ENCODE assay signal across 30 cellular contexts in the genomic region with DNA sequence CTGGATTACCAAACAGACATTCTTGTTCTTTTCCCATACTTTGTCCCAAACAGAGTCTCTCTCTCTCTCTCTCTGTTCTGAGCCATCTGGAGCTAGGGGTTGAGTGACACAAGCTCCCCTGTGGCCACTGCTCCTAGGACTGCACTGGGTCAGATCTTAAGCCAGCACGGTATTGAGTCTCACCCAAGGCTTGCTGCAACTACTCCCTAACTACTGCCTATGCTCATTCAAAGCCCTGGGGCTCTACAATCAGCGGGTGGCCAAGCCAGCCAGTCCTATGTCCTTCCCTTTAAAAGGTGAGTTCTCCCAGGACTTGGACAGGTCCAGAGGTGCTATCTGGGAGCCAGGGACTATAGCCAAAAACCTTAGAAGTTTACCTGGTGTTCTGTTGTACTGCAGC.
"Had no signal": no experiment of that assay in that cellular context is flagged by ENCODE, and none has a peak within 500 bp of the region (broad histone marks: within the 10 kb centered on the region; RNA-seq: fewer than 3 reads in every experiment).

No MANE protein-coding gene starts in this region.

- DNase-seq: activated CD4-positive, alpha-beta memory T cell treated with anti-CD3 and anti-CD28 coated beads, Interleukin-2, amount 10 ng/mL, durations not matched to agents 7 days and 5 days; activated CD4-positive, alpha-beta T cell treated with anti-CD3 and anti-CD28 coated beads for 36 hours; activated CD4-positive, alpha-beta T cell treated with anti-CD3 and anti-CD28 coated beads, Interleukin-2, amount 10 ng/mL, durations not matched to agents 24 days and 14 days; activated CD4-positive, alpha-beta T cell treated with anti-CD3 and anti-CD28 coated beads, Interleukin-2, amount 50 U/mL, for 4 hours; activated CD4-positive, CD25-positive, alpha-beta regulatory T cell; activated CD4-positive, CD25-positive, alpha-beta regulatory T cell treated with anti-CD3 and anti-CD28 coated beads, Interleukin-2, amount 50 U/mL, for 72 hours; activated CD8-positive, alpha-beta memory T cell treated with anti-CD3 and anti-CD28 coated beads, Interleukin-2, amount 50 U/mL, for 48 hours; activated gamma-delta T cell; activated naive CD4-positive, alpha-beta T cell; activated naive CD4-positive, alpha-beta T cell treated with anti-CD3 and anti-CD28 coated beads, Interleukin-2, amount 10 ng/mL, durations not matched to agents 7 days and 5 days; activated naive CD8-positive, alpha-beta T cell treated with anti-CD3 and anti-CD28 coated beads, Interleukin-2, amount 10 ng/mL, durations not matched to agents 7 days and 5 days; activated T-cell treated with anti-CD3 and anti-CD28 coated beads for 4 hours; activated T-cell treated with anti-CD3 and anti-CD28 coated beads, Interleukin-2, amount 50 U/mL, for 24 hours; activated T-cell treated with anti-CD3 and anti-CD28 coated beads, Interleukin-2, amount 50 U/mL, for 72 hours; brain microvascular endothelial cell; dorsolateral prefrontal cortex; effector memory CD4-positive, alpha-beta T cell; endodermal cell; foreskin fibroblast; head of caudate nucleus; T-helper 1 cell; T-helper 17 cell; T1000; WERI-Rb-1 had no signal

- H3K27me3 ChIP-seq: brain microvascular endothelial cell had no signal

- H3K27ac Mint-ChIP-seq: activated CD4-positive, alpha-beta memory T cell treated with anti-CD3 and anti-CD28 coated beads, Interleukin-2, amount 10 ng/mL, durations not matched to agents 7 days and 5 days; activated CD4-positive, alpha-beta T cell treated with anti-CD3 and anti-CD28 coated beads for 36 hours; activated CD4-positive, alpha-beta T cell treated with anti-CD3 and anti-CD28 coated beads, Interleukin-2, amount 10 ng/mL, durations not matched to agents 24 days and 14 days; activated naive CD4-positive, alpha-beta T cell treated with anti-CD3 and anti-CD28 coated beads, Interleukin-2, amount 10 ng/mL, durations not matched to agents 7 days and 5 days; activated naive CD4-positive, alpha-beta T cell treated with anti-CD3 and anti-CD28 coated beads, Interleukin-2, amount 50 U/mL, for 72 hours; activated naive CD8-positive, alpha-beta T cell treated with anti-CD3 and anti-CD28 coated beads, Interleukin-2, amount 10 ng/mL, durations not matched to agents 7 days and 5 days; activated T-cell treated with anti-CD3 and anti-CD28 coated beads, Interleukin-2, amount 50 U/mL, for 24 hours; activated T-cell treated with anti-CD3 and anti-CD28 coated beads, Interleukin-2, amount 50 U/mL, for 72 hours; dendritic cell treated with granulocyte-macrophage colony-stimulating factor and Interleukin-4, amounts not matched to agents 40 ng/mL and 50 ng/mL, for 4 days; endodermal cell; T-helper 17 cell; T-helper 2 cell treated with Interferon-gamma antibody and Interleukin-4, amounts not matched to agents 5 μg/mL and 100 μg/mL, for 36 hours had no signal

- H3K9me3 Mint-ChIP-seq: activated CD4-positive, alpha-beta T cell treated with anti-CD3 and anti-CD28 coated beads, Interleukin-2, amount 10 ng/mL, durations not matched to agents 24 days and 14 days; endodermal cell had no signal

- H3K36me3 Mint-ChIP-seq: activated naive CD4-positive, alpha-beta T cell treated with anti-CD3 and anti-CD28 coated beads, Interleukin-2, amount 10 ng/mL, durations not matched to agents 7 days and 5 days; activated naive CD4-positive, alpha-beta T cell treated with anti-CD3 and anti-CD28 coated beads, Interleukin-2, amount 50 U/mL, for 72 hours; activated naive CD8-positive, alpha-beta T cell treated with anti-CD3 and anti-CD28 coated beads, Interleukin-2, amount 10 ng/mL, durations not matched to agents 7 days and 5 days had no signal

- H3K4me3 Mint-ChIP-seq: activated CD4-positive, alpha-beta memory T cell treated with anti-CD3 and anti-CD28 coated beads, Interleukin-2, amount 10 ng/mL, durations not matched to agents 7 days and 5 days; activated CD4-positive, alpha-beta T cell treated with anti-CD3 and anti-CD28 coated beads for 36 hours; activated CD4-positive, alpha-beta T cell treated with anti-CD3 and anti-CD28 coated beads, Interleukin-2, amount 10 ng/mL, durations not matched to agents 24 days and 14 days; activated naive CD4-positive, alpha-beta T cell treated with anti-CD3 and anti-CD28 coated beads, Interleukin-2, amount 10 ng/mL, durations not matched to agents 7 days and 5 days; activated naive CD8-positive, alpha-beta T cell treated with anti-CD3 and anti-CD28 coated beads, Interleukin-2, amount 10 ng/mL, durations not matched to agents 7 days and 5 days; activated T-cell treated with anti-CD3 and anti-CD28 coated beads, Interleukin-2, amount 50 U/mL, for 24 hours; activated T-cell treated with anti-CD3 and anti-CD28 coated beads, Interleukin-2, amount 50 U/mL, for 72 hours; central memory CD8-positive, alpha-beta T cell; dendritic cell treated with granulocyte-macrophage colony-stimulating factor and Interleukin-4, amounts not matched to agents 40 ng/mL and 50 ng/mL, for 4 days; endodermal cell; T-helper 17 cell; T-helper 2 cell treated with Interferon-gamma antibody and Interleukin-4, amounts not matched to agents 5 μg/mL and 100 μg/mL, for 36 hours had no signal

- H3K36me3 ChIP-seq: brain microvascular endothelial cell, WERI-Rb-1 had no signal

- H3K27ac ChIP-seq: brain microvascular endothelial cell, coronary artery, dorsolateral prefrontal cortex, WERI-Rb-1 had no signal

- H3K4me1 Mint-ChIP-seq: activated CD4-positive, alpha-beta memory T cell treated with anti-CD3 and anti-CD28 coated beads, Interleukin-2, amount 10 ng/mL, durations not matched to agents 7 days and 5 days; activated CD4-positive, alpha-beta T cell treated with anti-CD3 and anti-CD28 coated beads for 36 hours; activated CD4-positive, alpha-beta T cell treated with anti-CD3 and anti-CD28 coated beads, Interleukin-2, amount 10 ng/mL, durations not matched to agents 24 days and 14 days; activated naive CD4-positive, alpha-beta T cell treated with anti-CD3 and anti-CD28 coated beads, Interleukin-2, amount 10 ng/mL, durations not matched to agents 7 days and 5 days; activated naive CD8-positive, alpha-beta T cell treated with anti-CD3 and anti-CD28 coated beads, Interleukin-2, amount 10 ng/mL, durations not matched to agents 7 days and 5 days; central memory CD8-positive, alpha-beta T cell; endodermal cell; T-helper 17 cell had no signal

- H3K4me3 ChIP-seq: coronary artery, dorsolateral prefrontal cortex had no signal

- H3K27me3 Mint-ChIP-seq: activated CD4-positive, alpha-beta memory T cell treated with anti-CD3 and anti-CD28 coated beads, Interleukin-2, amount 10 ng/mL, durations not matched to agents 7 days and 5 days; activated CD4-positive, alpha-beta T cell treated with anti-CD3 and anti-CD28 coated beads for 36 hours; activated CD4-positive, alpha-beta T cell treated with anti-CD3 and anti-CD28 coated beads, Interleukin-2, amount 10 ng/mL, durations not matched to agents 24 days and 14 days; activated naive CD4-positive, alpha-beta T cell treated with anti-CD3 and anti-CD28 coated beads, Interleukin-2, amount 10 ng/mL, durations not matched to agents 7 days and 5 days; activated naive CD8-positive, alpha-beta T cell treated with anti-CD3 and anti-CD28 coated beads, Interleukin-2, amount 10 ng/mL, durations not matched to agents 7 days and 5 days; activated T-cell treated with anti-CD3 and anti-CD28 coated beads, Interleukin-2, amount 50 U/mL, for 24 hours; central memory CD8-positive, alpha-beta T cell; dendritic cell treated with granulocyte-macrophage colony-stimulating factor and Interleukin-4, amounts not matched to agents 40 ng/mL and 50 ng/mL, for 4 days; T-helper 17 cell had no signal

- ATAC-seq: activated CD4-positive, alpha-beta T cell treated with anti-CD3 and anti-CD28 coated beads for 36 hours; activated naive CD4-positive, alpha-beta T cell treated with anti-CD3 and anti-CD28 coated beads, Interleukin-2, amount 50 U/mL, for 72 hours; activated T-cell treated with anti-CD3 and anti-CD28 coated beads, Interleukin-2, amount 50 U/mL, for 72 hours; esophagus mucosa; T-helper 17 cell had no signal
